ENCODE assay signal across 12 cellular contexts in the genomic region with DNA sequence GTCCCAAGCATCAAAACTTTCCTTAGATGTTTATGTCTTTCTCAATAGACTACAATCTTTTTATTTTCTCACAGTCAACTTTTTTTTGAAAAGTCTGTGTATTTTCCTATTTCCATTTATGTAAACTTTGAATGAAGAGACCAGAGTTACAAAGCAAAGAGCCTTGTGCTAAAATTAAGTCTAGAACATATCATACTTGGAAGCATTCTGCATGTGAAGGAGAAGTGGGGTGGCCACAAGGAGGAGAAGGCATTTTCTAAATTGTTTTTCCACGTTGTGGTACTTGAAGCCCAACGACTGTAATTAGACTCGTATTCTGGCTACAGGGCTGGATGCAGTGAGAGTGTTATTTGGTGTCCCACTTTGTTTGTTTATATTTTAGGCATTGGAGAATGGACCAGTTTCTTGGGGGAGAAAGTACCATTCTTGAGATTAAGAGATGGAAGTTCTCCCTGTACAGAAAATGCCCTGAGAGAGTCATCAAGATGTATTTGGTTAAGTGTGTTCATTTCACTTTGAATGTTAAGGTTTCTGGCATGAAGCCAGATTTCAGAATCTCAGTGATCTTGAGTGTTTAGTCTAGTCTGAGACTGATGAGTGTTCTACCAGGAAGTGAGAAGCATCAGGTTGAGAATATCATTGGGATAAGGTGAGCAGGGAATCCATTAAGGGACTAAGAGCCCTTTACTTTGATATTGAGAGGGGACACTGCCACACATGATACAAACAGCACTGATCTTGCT.
A peak's percentile ranks its signal among the peaks of the same experiment; 100 is the strongest.
DNase-seq lines count a peak whose midpoint lies in the region; ATAC-seq and TF ChIP-seq lines count a peak whose summit lies in the region.
"Had no signal": no experiment of that assay in that cellular context is flagged by ENCODE, and none has a peak within 500 bp of the region (broad histone marks: within the 10 kb centered on the region; RNA-seq: fewer than 3 reads in every experiment).

No MANE protein-coding gene starts in this region.

- H3K9ac ChIP-seq in endodermal cell (ENCODE audit: extremely low read depth, low read length, poor library complexity, severe bottlenecking): no peak overlapping the region

- intact Hi-C loops in Right ventricle myocardium inferior (cut with DNase I): loop anchor here (5.0 kb wide), 1 partner anchor 36 kb away; no protein-coding TSS in a partner anchor
- intact Hi-C loops in cardiac septum (cut with DNase I): no loop called here
- intact Hi-C loops in right cardiac atrium (cut with DNase I): no loop called here
- intact Hi-C loops in lower lobe of right lung (cut with DNase I): no loop called here

- DNase-seq in Right ventricle myocardium inferior (ENCODE audit: missing footprints) (no peak), cardiac septum (ENCODE audit: low spot score) (no peak), right cardiac atrium (no peak), lower lobe of right lung (no peak), endodermal cell (no peak), Peyer's patch (no peak)
- DNase-seq: C1 segment of cervical spinal cord, NCI-H226, SHP77 treated with DMSO at 0.1 percent for 48 hours had no signal

- H3K9me3 Mint-ChIP-seq in endodermal cell: no peaks in the 10 kb centered on the region

- H3K4me3 ChIP-seq in right cardiac atrium (ENCODE audit: low read length): no peak overlapping the region
- H3K4me3 ChIP-seq in lower lobe of right lung: no peak overlapping the region
- no peak overlapping the region for H3K4me3 ChIP-seq in endodermal cell (ENCODE audit: low read length)
- H3K4me3 ChIP-seq in Peyer's patch: no peak overlapping the region

- H3K27me3 ChIP-seq in right cardiac atrium (ENCODE audit: control insufficient read depth, insufficient read depth) (no peaks in the 10 kb centered on the region), lower lobe of right lung (ENCODE audit: low read depth) (no peaks in the 10 kb centered on the region), endodermal cell (ENCODE audit: control insufficient read depth, insufficient read depth, low read length, poor library complexity, severe bottlenecking) (no peaks in the 10 kb centered on the region), Peyer's patch (no peaks in the 10 kb centered on the region)

- no peaks in the 10 kb centered on the region for H3K27me3 Mint-ChIP-seq in endodermal cell (ENCODE audit: insufficient read depth)
- H3K27me3 Mint-ChIP-seq: activated naive CD8-positive, alpha-beta T cell had no signal

- H3K27ac ChIP-seq in angular gyrus (ENCODE audit: low read depth, low read length) (peak overlapping the region; percentile 57), right cardiac atrium (ENCODE audit: low read length) (no peak overlapping the region), lower lobe of right lung (no peak overlapping the region), endodermal cell (ENCODE audit: low read depth, low read length) (no peak overlapping the region), Peyer's patch (no peak overlapping the region)

- 33% methylated on average over 3 of the region's 3 CpGs for WGBS in right cardiac atrium
- WGBS in endodermal cell (ENCODE audit: insufficient coverage in 1 of 2, insufficient read length in 1 of 2), 2 experiments: 90 to 92% methylated on average over 3 of the region's 3 CpGs

- no peak for TF ChIP-seq CTCF in lower lobe of right lung (IDR thresholded peaks at IDR 0.05)
- TF ChIP-seq CTCF in endodermal cell (conservative IDR thresholded peaks at IDR 0.05): no peak
- TF ChIP-seq CTCF in Peyer's patch (IDR thresholded peaks at IDR 0.05): no peak

- TF ChIP-seq POLR2A in Peyer's patch (IDR thresholded peaks at IDR 0.05): no peak

- no peaks in the 10 kb centered on the region for H3K36me3 Mint-ChIP-seq in endodermal cell (ENCODE audit: low read depth)

- no peak overlapping the region for H3K27ac Mint-ChIP-seq in endodermal cell
- H3K27ac Mint-ChIP-seq: activated naive CD8-positive, alpha-beta T cell had no signal

- H3K4me1 Mint-ChIP-seq in endodermal cell: peaks cover 17% of the 10 kb centered on the region

- no peak overlapping the region for H3K4me3 Mint-ChIP-seq in endodermal cell
- H3K4me3 Mint-ChIP-seq: activated naive CD8-positive, alpha-beta T cell had no signal

- H3K36me3 ChIP-seq in lower lobe of right lung (no peaks in the 10 kb centered on the region), endodermal cell (ENCODE audit: control insufficient read depth, insufficient read depth, low read length) (no peaks in the 10 kb centered on the region), Peyer's patch (no peaks in the 10 kb centered on the region)

- peak; percentile 35 for ATAC-seq in Right ventricle myocardium inferior
- ATAC-seq in right cardiac atrium: peak; percentile 41 to 57
- ATAC-seq in lower lobe of right lung: no peak
- ATAC-seq in GM18861 (IDR thresholded peaks at IDR 0.05; ENCODE audit: unreplicated experiment): no peak

- H3K4me1 ChIP-seq in right cardiac atrium (ENCODE audit: control insufficient read depth, insufficient read depth, low read length) (no peaks in the 10 kb centered on the region), lower lobe of right lung (no peaks in the 10 kb centered on the region), endodermal cell (ENCODE audit: control insufficient read depth, insufficient read depth, low read length) (no peaks in the 10 kb centered on the region), Peyer's patch (peaks cover 0 to 11% (median 0%) of the 10 kb centered on the region in 4 donors)

- H3K9me3 ChIP-seq in right cardiac atrium (ENCODE audit: control insufficient read depth, low read length) (no peaks in the 10 kb centered on the region), lower lobe of right lung (no peaks in the 10 kb centered on the region), endodermal cell (ENCODE audit: control insufficient read depth, low read length) (no peaks in the 10 kb centered on the region), Peyer's patch (no peaks in the 10 kb centered on the region)

Comparison
In these comparisons a context has a peak if more than half of its experiments do, and no peak if none do; other contexts are left out.
1. ATAC-seq: peak in Right ventricle myocardium inferior (single experiment) and right cardiac atrium (2 of 2); none in lower lobe of right lung (0 of 2) and GM18861 (single experiment).